ENCODE assay signal across 8 cellular contexts in genomic region chr1:28591708-28592313, GRCh38. TPM values are rescaled to one million over a fixed set of nuclear protein-coding genes. Genes with fewer than 3 reads are reported as not detected.
A peak's percentile ranks its signal among the peaks of the same experiment; 100 is the strongest.
DNase-seq lines count a peak whose midpoint lies in the region; ATAC-seq and TF ChIP-seq lines count a peak whose summit lies in the region.

TSS of gene RAB42 (plus strand) at chr1:28592265. CDS start at chr1:28592512, 247 bp downstream.

- peak; percentile 65 for ATAC-seq in effector memory CD8-positive, alpha-beta T cell (replicated peaks)

- H3K27ac ChIP-seq in mucosa of rectum (ENCODE audit: low read depth in 2 of 2, low read length in 2 of 2) = peak within 1 kb of the TSS; percentile 11 to 48
- peak within 1 kb of the TSS; percentile 26 to 52 for H3K27ac ChIP-seq in uterus

- intact Hi-C loops in uterus (cut with DNase I; ENCODE audit: low total_unique reads) = no loop called here

- H3K27ac Mint-ChIP-seq in activated naive CD4-positive, alpha-beta T cell treated with anti-CD3 and anti-CD28 coated beads, Interleukin-2, amount 10 ng/mL, durations not matched to agents 7 days and 5 days = no peak within 1 kb of the TSS
- peak within 1 kb of the TSS in 1 of 2 donors; percentile 41 for H3K27ac Mint-ChIP-seq in effector memory CD8-positive, alpha-beta T cell

- no peaks in the 10 kb centered on the region for H3K9me3 Mint-ChIP-seq in activated naive CD4-positive, alpha-beta T cell treated with anti-CD3 and anti-CD28 coated beads, Interleukin-2, amount 10 ng/mL, durations not matched to agents 7 days and 5 days
- H3K9me3 Mint-ChIP-seq in effector memory CD8-positive, alpha-beta T cell = no peaks in the 10 kb centered on the region

- H3K4me3 Mint-ChIP-seq in activated naive CD4-positive, alpha-beta T cell treated with anti-CD3 and anti-CD28 coated beads, Interleukin-2, amount 10 ng/mL, durations not matched to agents 7 days and 5 days = peak within 1 kb of the TSS; percentile 74
- peak within 1 kb of the TSS; percentile 74 to 79 for H3K4me3 Mint-ChIP-seq in effector memory CD8-positive, alpha-beta T cell

- H3K4me1 Mint-ChIP-seq in activated naive CD4-positive, alpha-beta T cell treated with anti-CD3 and anti-CD28 coated beads, Interleukin-2, amount 10 ng/mL, durations not matched to agents 7 days and 5 days = peaks cover 9% of the 10 kb centered on the region
- H3K4me1 Mint-ChIP-seq in effector memory CD8-positive, alpha-beta T cell (ENCODE audit: low read depth in 2 of 2) = peaks cover 0 to 6% of the 10 kb centered on the region in 2 donors

- CTCF ChIA-PET in activated naive CD4-positive, alpha-beta T cell treated with anti-CD3 and anti-CD28 coated beads, Interleukin-2, amount 10 ng/mL, durations not matched to agents 7 days and 5 days (lab: Charles Lee) = no interaction called here

- peaks cover 10% of the 10 kb centered on the region for H3K36me3 ChIP-seq in NT2/D1 (ENCODE audit: insufficient read depth, insufficient read length, low read length)
- H3K36me3 ChIP-seq in mucosa of rectum (ENCODE audit: control insufficient read depth in 2 of 2, insufficient read depth in 2 of 2, low read length in 2 of 2) = no peaks in the 10 kb centered on the region
- no peaks in the 10 kb centered on the region for H3K36me3 ChIP-seq in uterus

- peak within 1 kb of the TSS; percentile 89 for H3K9ac ChIP-seq in NT2/D1 (ENCODE audit: insufficient read length, low read depth)
- H3K9ac ChIP-seq in mucosa of rectum (ENCODE audit: low read depth in 1 of 2, low read length in 2 of 2) = peak within 1 kb of the TSS; percentile 17 to 50

- DNase-seq in activated naive CD4-positive, alpha-beta T cell treated with anti-CD3 and anti-CD28 coated beads, Interleukin-2, amount 10 ng/mL, durations not matched to agents 7 days and 5 days = peak; percentile 44
- no peak for DNase-seq in activated naive CD4-positive, alpha-beta T cell (lab: John Stamatoyannopoulos, UW)
- DNase-seq in NT2/D1 (ENCODE audit: low read depth, low spot score) (no peak), uterus (peak; percentile 38 to 57), RKO (ENCODE audit: low spot score) (no peak)
- no peak for DNase-seq in effector memory CD8-positive, alpha-beta T cell
- DNase-seq in central memory CD4-positive, alpha-beta T cell = no peak

- H3K27me3 Mint-ChIP-seq in activated naive CD4-positive, alpha-beta T cell treated with anti-CD3 and anti-CD28 coated beads, Interleukin-2, amount 10 ng/mL, durations not matched to agents 7 days and 5 days = peaks cover 34% of the 10 kb centered on the region
- H3K27me3 Mint-ChIP-seq in effector memory CD8-positive, alpha-beta T cell = peaks cover 0 to 9% of the 10 kb centered on the region in 2 donors

- peaks cover 21% of the 10 kb centered on the region for H3K4me1 ChIP-seq in NT2/D1 (ENCODE audit: insufficient read depth, insufficient read length)
- peaks cover 3 to 6% of the 10 kb centered on the region in 2 donors for H3K4me1 ChIP-seq in mucosa of rectum (ENCODE audit: control insufficient read depth in 2 of 2, insufficient read depth in 2 of 2, low read length in 2 of 2)
- no peaks in the 10 kb centered on the region for H3K4me1 ChIP-seq in uterus

- H3K4me3 ChIP-seq in NT2/D1 (ENCODE audit: insufficient read length, low read depth) (peak within 1 kb of the TSS; percentile 69), mucosa of rectum (ENCODE audit: low read length in 2 of 2) (peak within 1 kb of the TSS; percentile 62 to 63), uterus (peak within 1 kb of the TSS; percentile 30 to 47)

- peaks cover 19% of the 10 kb centered on the region for H3K27me3 ChIP-seq in NT2/D1 (ENCODE audit: insufficient read depth, insufficient read length)
- peaks cover 0 to 2% of the 10 kb centered on the region in 2 donors for H3K27me3 ChIP-seq in mucosa of rectum (ENCODE audit: control insufficient read depth in 2 of 2, insufficient read depth in 2 of 2, low read length in 2 of 2)
- H3K27me3 ChIP-seq in uterus = no peaks in the 10 kb centered on the region

- TF ChIP-seq CTCF in uterus (IDR thresholded peaks at IDR 0.05) = no peak

- H3K36me3 Mint-ChIP-seq in activated naive CD4-positive, alpha-beta T cell treated with anti-CD3 and anti-CD28 coated beads, Interleukin-2, amount 10 ng/mL, durations not matched to agents 7 days and 5 days = peaks cover 2% of the 10 kb centered on the region
- H3K36me3 Mint-ChIP-seq in effector memory CD8-positive, alpha-beta T cell (ENCODE audit: insufficient read depth) = no peaks in the 10 kb centered on the region

- H3K9me3 ChIP-seq in NT2/D1 (ENCODE audit: insufficient read depth, low read length) (no peaks in the 10 kb centered on the region), mucosa of rectum (ENCODE audit: control insufficient read depth in 2 of 2, low read length in 2 of 2) (no peaks in the 10 kb centered on the region), uterus (no peaks in the 10 kb centered on the region)

- TF ChIP-seq POLR2A in uterus (IDR thresholded peaks at IDR 0.05) = no peak

RNA-seq across cellular contexts. Expression of gene RAB42, which starts in this region (rescaled TPM):
- 10 to 100 TPM in 1 of 4 donors, 1 to 10 TPM in 1, not detected in 2; 3.0 to 15.6 TPM for total RNA-seq in uterus

Comparison
In these comparisons a context has a peak if more than half of its experiments do, and no peak if none do; other contexts are left out.
1. DNase-seq: peak in activated naive CD4-positive, alpha-beta T cell treated with anti-CD3 and anti-CD28 coated beads, Interleukin-2, amount 10 ng/mL, durations not matched to agents 7 days and 5 days (single experiment) and uterus (2 of 2); none in activated naive CD4-positive, alpha-beta T cell (0 of 4), NT2/D1 (single experiment), effector memory CD8-positive, alpha-beta T cell (0 of 3), central memory CD4-positive, alpha-beta T cell (single experiment) and RKO (single experiment).
2. Peak in every context shown above with its lines, with median percentiles within 50 percentile points of each other: H3K4me3 ChIP-seq.